ENCODE assay signal across 8 cellular contexts in the genomic region with DNA sequence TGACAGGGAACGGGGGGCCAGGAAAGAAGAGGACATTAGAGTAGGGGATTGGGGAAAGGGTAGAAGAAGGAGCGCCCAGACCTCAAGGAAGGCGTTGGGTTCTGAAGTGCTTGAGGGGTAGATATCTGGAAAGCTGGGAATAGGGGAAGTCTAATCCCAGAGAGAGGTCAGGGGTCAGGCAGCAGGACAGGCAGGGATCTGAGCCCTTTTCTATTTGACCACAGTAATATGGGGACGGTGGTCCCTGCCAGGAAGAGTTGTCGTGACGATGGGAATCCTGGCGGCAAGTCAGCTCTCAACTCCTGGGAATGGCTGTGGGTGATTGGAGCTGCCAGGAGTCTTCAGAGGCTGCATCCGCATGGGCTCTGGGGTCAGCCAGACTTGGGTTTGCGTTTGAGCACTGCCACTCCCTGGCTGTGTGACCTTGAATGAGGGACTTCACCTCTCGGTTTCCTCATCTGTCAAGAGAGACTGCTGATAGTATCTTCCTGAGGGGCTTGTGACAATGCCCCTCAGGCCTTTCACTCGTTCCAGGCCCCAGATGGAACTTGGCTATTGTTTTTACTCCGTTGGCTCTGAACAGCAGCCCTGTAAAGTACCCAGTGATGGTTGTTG. TPM values are rescaled to one million over a fixed set of nuclear protein-coding genes. Genes with fewer than 3 reads are reported as not detected.
A peak's percentile ranks its signal among the peaks of the same experiment; 100 is the strongest.
DNase-seq lines count a peak whose midpoint lies in the region; ATAC-seq, FAIRE-seq and TF ChIP-seq lines count a peak whose summit lies in the region.
"Had no signal": no experiment of that assay in that cellular context is flagged by ENCODE, and none has a peak within 500 bp of the region (broad histone marks: within the 10 kb centered on the region; RNA-seq: fewer than 3 reads in every experiment).

No MANE protein-coding gene starts in this region.

- H3K9me3 Mint-ChIP-seq in activated naive CD4-positive, alpha-beta T cell treated with anti-CD3 and anti-CD28 coated beads, Interleukin-2, amount 50 U/mL, for 72 hours: no peaks in the 10 kb centered on the region
- no peaks in the 10 kb centered on the region for H3K9me3 Mint-ChIP-seq in stimulated activated memory B cell treated with anti-CD40 and anti-IgM and Interleukin-4, amounts not matched to agents 10 μg/mL and 1 μg/mL and 100 μg/mL, for 72 hours

- no peaks in the 10 kb centered on the region for H3K9me3 ChIP-seq in HUES6 (ENCODE audit: control insufficient read depth, insufficient read depth, low read depth, low read length)
- H3K9me3 ChIP-seq in iPS-18a (ENCODE audit: control insufficient read depth, low read depth, low read length): no peaks in the 10 kb centered on the region

- peak overlapping the region; percentile 94 to 96 for H3K27ac Mint-ChIP-seq in activated naive CD4-positive, alpha-beta T cell treated with anti-CD3 and anti-CD28 coated beads, Interleukin-2, amount 50 U/mL, for 72 hours
- H3K27ac Mint-ChIP-seq in stimulated activated memory B cell treated with anti-CD40 and anti-IgM and Interleukin-4, amounts not matched to agents 10 μg/mL and 1 μg/mL and 100 μg/mL, for 72 hours: peak overlapping the region; percentile 87

- no peaks in the 10 kb centered on the region for H3K36me3 ChIP-seq in HUES6 (ENCODE audit: control insufficient read depth, insufficient read depth, low read length)
- no peaks in the 10 kb centered on the region for H3K36me3 ChIP-seq in iPS-18a (ENCODE audit: control insufficient read depth, low read depth, low read length)

- peak overlapping the region; percentile 84 for H3K4me3 Mint-ChIP-seq in stimulated activated memory B cell treated with anti-CD40 and anti-IgM and Interleukin-4, amounts not matched to agents 10 μg/mL and 1 μg/mL and 100 μg/mL, for 72 hours

- H3K27me3 Mint-ChIP-seq in stimulated activated memory B cell treated with anti-CD40 and anti-IgM and Interleukin-4, amounts not matched to agents 10 μg/mL and 1 μg/mL and 100 μg/mL, for 72 hours: no peaks in the 10 kb centered on the region

- peaks cover 4% of the 10 kb centered on the region; the same call in 1 of the 2 replicates for H3K4me1 ChIP-seq in HUES6 (ENCODE audit: control insufficient read depth, insufficient read depth, low read length)
- H3K4me1 ChIP-seq in iPS-18a (ENCODE audit: control insufficient read depth, low read depth, low read length): no peaks in the 10 kb centered on the region

- no peak for ATAC-seq in activated naive CD4-positive, alpha-beta T cell treated with anti-CD3 and anti-CD28 coated beads, Interleukin-2, amount 50 U/mL, for 72 hours
- no peak for ATAC-seq in stimulated activated memory B cell treated with anti-CD40 and anti-IgM and Interleukin-4, amounts not matched to agents 10 μg/mL and 1 μg/mL and 100 μg/mL, for 72 hours
- no peak for ATAC-seq in GM21786 (IDR thresholded peaks at IDR 0.05; ENCODE audit: unreplicated experiment)

- H3K4me3 ChIP-seq in HUES6 (ENCODE audit: low read depth, low read length) (peak overlapping the region; percentile 91), iPS-18a (ENCODE audit: low read length) (peak overlapping the region; percentile 92)

- DNase-seq in activated naive CD4-positive, alpha-beta T cell treated with anti-CD3 and anti-CD28 coated beads, Interleukin-2, amount 50 U/mL, for 72 hours (ENCODE audit: low spot score in 2 of 2): no peak
- DNase-seq in D721Med (ENCODE audit: insufficient read length, low spot score) (no peak), NOMO-1 treated with DMSO at 0.1 percent for 48 hours (lab: John Stamatoyannopoulos, UW; ENCODE audit: unreplicated experiment) (no peak)

- no peak for TF ChIP-seq CTCF in D721Med (IDR thresholded peaks at IDR 0.05; ENCODE audit: insufficient read depth, missing control alignments)

- peaks cover 0 to 5% of the 10 kb centered on the region in 2 donors for H3K36me3 Mint-ChIP-seq in activated naive CD4-positive, alpha-beta T cell treated with anti-CD3 and anti-CD28 coated beads, Interleukin-2, amount 50 U/mL, for 72 hours
- peaks cover 23% of the 10 kb centered on the region for H3K36me3 Mint-ChIP-seq in stimulated activated memory B cell treated with anti-CD40 and anti-IgM and Interleukin-4, amounts not matched to agents 10 μg/mL and 1 μg/mL and 100 μg/mL, for 72 hours

- H3K27me3 ChIP-seq in HUES6 (ENCODE audit: control insufficient read depth, insufficient read depth, low read length) (no peaks in the 10 kb centered on the region), iPS-18a (ENCODE audit: control insufficient read depth, insufficient read depth, low read length) (no peaks in the 10 kb centered on the region)

- FAIRE-seq in D721Med (lab: Jason Lieb, UNC): no peak
- FAIRE-seq: islet of Langerhans had no signal

- H3K9ac ChIP-seq in HUES6 (ENCODE audit: low read length) (peak overlapping the region; percentile 77), iPS-18a (ENCODE audit: low read length) (peak overlapping the region; percentile 78)

- peaks cover 43% of the 10 kb centered on the region for H3K4me1 Mint-ChIP-seq in stimulated activated memory B cell treated with anti-CD40 and anti-IgM and Interleukin-4, amounts not matched to agents 10 μg/mL and 1 μg/mL and 100 μg/mL, for 72 hours

- H3K27ac ChIP-seq in HUES6 (ENCODE audit: low read depth, low read length) (no peak overlapping the region), iPS-18a (ENCODE audit: low read length) (no peak overlapping the region)

RNA-seq across cellular contexts. Expression of a gene that starts 1.3 kb away (rescaled TPM):
- total RNA-seq in activated naive CD4-positive, alpha-beta T cell treated with anti-CD3 and anti-CD28 coated beads, Interleukin-2, amount 50 U/mL, for 72 hours: 100 to 1,000 TPM in 1 of 2 donors, 10 to 100 TPM in 1; 79.0 to 137 TPM

RNA-seq across cellular contexts. Expression of a gene that starts 5.0 kb away (rescaled TPM):
- 1 to 10 TPM in 1 of 2 donors, under 1 TPM in 1; 0.57 to 1.9 TPM for total RNA-seq in activated naive CD4-positive, alpha-beta T cell treated with anti-CD3 and anti-CD28 coated beads, Interleukin-2, amount 50 U/mL, for 72 hours

RNA-seq across cellular contexts. Expression of a gene that starts 45.0 kb away (rescaled TPM):
- 10 to 100 TPM; 14.8 to 24.8 TPM for total RNA-seq in activated naive CD4-positive, alpha-beta T cell treated with anti-CD3 and anti-CD28 coated beads, Interleukin-2, amount 50 U/mL, for 72 hours

RNA-seq across cellular contexts. Expression of a gene that starts 50.0 kb away (rescaled TPM):
- 10 to 100 TPM; 58.4 to 68.2 TPM for total RNA-seq in activated naive CD4-positive, alpha-beta T cell treated with anti-CD3 and anti-CD28 coated beads, Interleukin-2, amount 50 U/mL, for 72 hours
